Comparison of ENCODE assay signal across 25 cellular contexts in the genomic region with DNA sequence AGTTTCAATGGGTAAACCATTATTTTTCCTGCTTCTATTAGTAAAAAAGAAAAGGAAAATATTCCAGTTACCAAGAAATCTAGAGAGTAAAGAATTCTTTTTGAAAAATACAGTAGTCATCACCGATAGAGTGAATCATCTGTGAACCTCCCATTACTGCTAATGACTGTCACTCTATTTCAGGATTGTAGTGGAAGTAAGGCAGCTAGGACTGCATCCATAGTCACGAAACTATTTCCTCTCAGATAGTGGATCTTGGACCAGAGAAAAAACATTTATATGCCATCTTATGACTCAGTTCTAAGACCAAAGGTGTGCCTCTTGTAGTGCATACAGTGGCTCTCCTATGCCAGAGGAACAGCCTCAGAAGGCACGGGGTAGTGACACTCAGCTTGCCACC.
DNase-seq lines count a peak whose midpoint lies in the region; ATAC-seq and TF ChIP-seq lines count a peak whose summit lies in the region.
"Had no signal": no experiment of that assay in that cellular context is flagged by ENCODE, and none has a peak within 500 bp of the region (broad histone marks: within the 10 kb centered on the region; RNA-seq: fewer than 3 reads in every experiment).

No MANE protein-coding gene starts in this region.

- H3K27me3 ChIP-seq in colonic mucosa, result no peaks in the 10 kb centered on the region
- H3K27me3 ChIP-seq: neural progenitor cell, stomach, upper lobe of right lung had no signal

- TF ChIP-seq CTCF in colonic mucosa (IDR thresholded peaks at IDR 0.05), result no peak

- no peak overlapping the region for H3K27ac ChIP-seq in colonic mucosa
- H3K27ac ChIP-seq: A549, HL-60, neural progenitor cell, skin epidermis, stomach, upper lobe of right lung had no signal

- H3K4me1 ChIP-seq in colonic mucosa, result no peaks in the 10 kb centered on the region
- H3K4me1 ChIP-seq: A549, upper lobe of right lung had no signal

- H3K9me3 Mint-ChIP-seq in activated CD4-positive, alpha-beta memory T cell treated with anti-CD3 and anti-CD28 coated beads for 36 hours, result no peaks in the 10 kb centered on the region

- intact Hi-C loops in left cardiac atrium (cut with DNase I), result no loop called here
- intact Hi-C loops in Right ventricle myocardium superior (cut with DNase I), result no loop called here
- intact Hi-C loops in colonic mucosa (cut with DNase I), result no loop called here
- intact Hi-C loops in activated CD4-positive, alpha-beta memory T cell treated with anti-CD3 and anti-CD28 coated beads for 36 hours (cut with micrococcal nuclease), result no loop called here

- H3K36me3 Mint-ChIP-seq in activated CD4-positive, alpha-beta memory T cell treated with anti-CD3 and anti-CD28 coated beads for 36 hours, result no peaks in the 10 kb centered on the region
- H3K36me3 Mint-ChIP-seq: neural progenitor cell, T-cell had no signal

- peak; percentile 59 to 74 for ATAC-seq in left cardiac atrium
- no peak for ATAC-seq in Right ventricle myocardium superior (ENCODE audit: poor library complexity)
- no peak for ATAC-seq in GM21390 (IDR thresholded peaks at IDR 0.05; ENCODE audit: unreplicated experiment)
- ATAC-seq: A549, T-cell, upper lobe of right lung had no signal

- H3K9ac ChIP-seq in colonic mucosa (ENCODE audit: low read depth in 2 of 2, low read length in 2 of 2), result no peak overlapping the region
- H3K9ac ChIP-seq: neural progenitor cell had no signal

- DNase-seq in left cardiac atrium (no peak), Right ventricle myocardium superior (no peak), RPMI7951 (ENCODE audit: low read depth) (peak; percentile 50), glomerular visceral epithelial cell (ENCODE audit: extremely low spot score) (peak; percentile 1), colonic mucosa (no peak)
- DNase-seq in activated CD4-positive, alpha-beta T cell treated with anti-CD3 and anti-CD28 coated beads, Interleukin-2, amount 50 U/mL, for 48 hours, result no peak
- no peak for DNase-seq in activated CD4-positive, alpha-beta memory T cell treated with anti-CD3 and anti-CD28 coated beads for 36 hours
- DNase-seq: amniotic stem cell; DMS 273 treated with DMSO at 0.1 percent for 48 hours; hypothalamus; islet precursor cell; MV-4-11; NCI-H187 treated with DMSO at 0.1 percent for 48 hours; NCI-H446; NK-92 treated with Interleukin-12 subunit alpha and Interleukin-12 subunit beta, amount 100 ng/mL, for 24 hours; stimulated activated CD4-positive, alpha-beta T cell treated with anti-CD3 and anti-CD28 coated beads, Interleukin-4, amount 100 ng/mL, for 1 hour; stomach; T-cell; upper lobe of right lung had no signal

- no peaks in the 10 kb centered on the region for H3K4me1 Mint-ChIP-seq in activated CD4-positive, alpha-beta memory T cell treated with anti-CD3 and anti-CD28 coated beads for 36 hours (ENCODE audit: low read depth)
- H3K4me1 Mint-ChIP-seq: T-cell had no signal

- H3K9me3 ChIP-seq in colonic mucosa, result no peaks in the 10 kb centered on the region
- H3K9me3 ChIP-seq: A549, stomach, upper lobe of right lung had no signal

- H3K36me3 ChIP-seq in colonic mucosa, result no peaks in the 10 kb centered on the region
- H3K36me3 ChIP-seq: neural progenitor cell, stomach, upper lobe of right lung had no signal

- no peaks in the 10 kb centered on the region for H3K27me3 Mint-ChIP-seq in activated CD4-positive, alpha-beta memory T cell treated with anti-CD3 and anti-CD28 coated beads for 36 hours
- H3K27me3 Mint-ChIP-seq: T-cell had no signal

- CTCF ChIA-PET in activated CD4-positive, alpha-beta memory T cell treated with anti-CD3 and anti-CD28 coated beads for 36 hours (lab: Charles Lee), result no interaction called here

- no peak overlapping the region for H3K4me3 Mint-ChIP-seq in activated CD4-positive, alpha-beta memory T cell treated with anti-CD3 and anti-CD28 coated beads for 36 hours
- H3K4me3 Mint-ChIP-seq: neural progenitor cell, T-cell had no signal

- H3K27ac Mint-ChIP-seq in activated CD4-positive, alpha-beta memory T cell treated with anti-CD3 and anti-CD28 coated beads for 36 hours, result no peak overlapping the region
- H3K27ac Mint-ChIP-seq: neural progenitor cell, progenitor cell of endocrine pancreas, T-cell had no signal

- no peak overlapping the region for H3K4me3 ChIP-seq in colonic mucosa
- H3K4me3 ChIP-seq: A549, neural progenitor cell, skin epidermis, stomach, upper lobe of right lung had no signal

- POLR2A ChIA-PET in activated CD4-positive, alpha-beta memory T cell treated with anti-CD3 and anti-CD28 coated beads for 36 hours (lab: Charles Lee), result no interaction called here

Comparison
In these comparisons a context has a peak if more than half of its experiments do, and no peak if none do; other contexts are left out.
1. ATAC-seq: peak in left cardiac atrium (2 of 2); none in Right ventricle myocardium superior (single experiment) and GM21390 (single experiment).
2. DNase-seq: peak in RPMI7951 (single experiment) and glomerular visceral epithelial cell (single experiment); none in left cardiac atrium (single experiment), Right ventricle myocardium superior (single experiment), colonic mucosa (single experiment), activated CD4-positive, alpha-beta T cell treated with anti-CD3 and anti-CD28 coated beads, Interleukin-2, amount 50 U/mL, for 48 hours (0 of 2) and activated CD4-positive, alpha-beta memory T cell treated with anti-CD3 and anti-CD28 coated beads for 36 hours (single experiment).